In the genomic region with DNA sequence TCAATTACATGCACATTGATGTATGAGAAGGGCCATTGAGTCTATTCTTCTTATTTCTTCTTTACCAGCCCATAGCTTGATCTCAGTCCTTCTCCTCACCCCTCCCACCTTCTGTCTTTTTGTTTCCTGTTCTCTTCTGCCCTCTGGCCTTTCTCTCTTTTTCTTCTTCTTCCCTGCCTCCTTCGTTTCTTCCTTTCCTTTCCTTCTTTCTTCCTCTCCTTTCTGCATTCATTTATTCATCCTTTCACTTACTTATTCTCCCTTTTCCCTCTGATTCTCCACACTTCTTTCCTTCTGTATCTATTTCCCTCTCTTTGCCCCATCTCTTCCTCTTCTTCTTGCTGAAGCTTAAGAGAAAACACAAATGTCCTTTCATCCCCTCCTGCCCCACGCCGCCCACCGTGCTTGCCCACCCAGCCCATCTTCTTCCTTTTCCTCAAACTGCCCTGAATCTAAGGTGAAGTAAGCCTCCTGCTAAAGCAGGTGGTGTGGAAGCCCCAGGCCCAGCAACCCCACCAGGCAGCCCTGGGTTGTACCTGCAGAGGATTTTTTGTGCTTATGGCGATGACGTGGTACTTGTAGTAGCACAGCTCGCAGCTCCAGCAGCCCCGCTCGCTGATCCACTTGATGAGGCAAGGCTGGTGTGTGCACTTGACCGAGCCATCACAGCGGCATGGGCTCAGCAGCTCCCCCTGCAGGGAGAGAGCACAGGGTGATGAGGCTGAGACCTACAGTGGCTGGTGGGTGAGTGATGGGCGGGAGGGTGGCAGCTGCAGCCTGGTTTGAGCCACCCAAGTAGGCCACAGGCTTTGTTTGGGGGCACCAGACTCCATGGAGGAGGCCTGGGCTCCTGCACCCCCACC, we compare ENCODE assay signal across 8 cellular contexts.
DNase-seq lines count a peak whose midpoint lies in the region; ATAC-seq and TF ChIP-seq lines count a peak whose summit lies in the region.

No MANE protein-coding gene starts in this region.

- peak; percentile 84 for ATAC-seq in GM18867 (IDR thresholded peaks at IDR 0.05; ENCODE audit: unreplicated experiment)
- peak; percentile 58 for ATAC-seq in upper lobe of right lung

- TF ChIP-seq CTCF in A673 (conservative IDR thresholded peaks at IDR 0.05; ENCODE audit: low read depth, low read length): peak; percentile 80
- peak; percentile 51 for TF ChIP-seq CTCF in epithelial cell of proximal tubule (conservative IDR thresholded peaks at IDR 0.05; ENCODE audit: low read depth, low read length)
- peak; percentile 9 for TF ChIP-seq CTCF in upper lobe of right lung (IDR thresholded peaks at IDR 0.05)
- TF ChIP-seq CTCF in left ventricle myocardium inferior (IDR thresholded peaks at IDR 0.05; ENCODE audit: borderline replicate concordance): no peak

- no TSS peak for BruUV-seq in A673 (replicated peaks; lab: Mats Ljungman, UMichigan)

- H3K9me3 ChIP-seq in A673 (ENCODE audit: low read depth, low read length, poor library complexity, severe bottlenecking) (no peaks in the 10 kb centered on the region), MG63 (no peaks in the 10 kb centered on the region), upper lobe of right lung (no peaks in the 10 kb centered on the region), left ventricle myocardium inferior (replicated peaks) (no peaks in the 10 kb centered on the region)

- intact Hi-C loops in A673 (cut with micrococcal nuclease; ENCODE audit: unreplicated experiment): no loop called here
- intact Hi-C loops in upper lobe of right lung (cut with DNase I): no loop called here
- intact Hi-C loops in left ventricle myocardium inferior (cut with micrococcal nuclease): no loop called here

- H3K4me1 ChIP-seq in A673 (ENCODE audit: insufficient read depth, low read length, poor library complexity, severe bottlenecking) (peaks cover 3% of the 10 kb centered on the region), upper lobe of right lung (no peaks in the 10 kb centered on the region), left ventricle myocardium inferior (peaks cover 12% of the 10 kb centered on the region)

- POLR2A ChIA-PET in A673 (lab: Charles Lee; ENCODE audit: low non-redundant PET): no interaction called here

- CTCF ChIA-PET in A673 (lab: Charles Lee): interaction anchor here (0.6 to 1.7 kb wide), 3 partner anchors 11 to 24 kb away, joined by 3 to 9 read pairs (median 3); no protein-coding TSS in a partner anchor

- H3K27ac ChIP-seq in A673 (ENCODE audit: low read depth, low read length, poor library complexity, severe bottlenecking) (no peak overlapping the region), upper lobe of right lung (no peak overlapping the region), left ventricle myocardium inferior (replicated peaks) (no peak overlapping the region)

- DNase-seq in A673 (ENCODE audit: low spot score): peak; percentile 53
- peak; percentile 9 for DNase-seq in MG63
- no peak for DNase-seq in epithelial cell of proximal tubule (ENCODE audit: low read depth)
- no peak for DNase-seq in upper lobe of right lung
- DNase-seq in A172 (ENCODE audit: low spot score): no peak
- no peak for DNase-seq in NCI-H524 treated with DMSO at 0.1 percent for 48 hours (lab: John Stamatoyannopoulos, UW)
- DNase-seq in left ventricle myocardium inferior: no peak

- H3K27me3 ChIP-seq in A673 (replicated peaks; ENCODE audit: insufficient read depth, low read depth, low read length, poor library complexity) (no peaks in the 10 kb centered on the region), MG63 (no peaks in the 10 kb centered on the region), upper lobe of right lung (peaks cover 4% of the 10 kb centered on the region), left ventricle myocardium inferior (ENCODE audit: low read depth) (peaks cover 26% of the 10 kb centered on the region)

- no peak overlapping the region for H3K4me3 ChIP-seq in A673 (ENCODE audit: low read depth, low read length, poor library complexity, severe bottlenecking)
- no peak overlapping the region for H3K4me3 ChIP-seq in MG63
- no peak overlapping the region for H3K4me3 ChIP-seq in epithelial cell of proximal tubule (ENCODE audit: low read depth, low read length)
- no peak overlapping the region for H3K4me3 ChIP-seq in upper lobe of right lung
- H3K4me3 ChIP-seq in left ventricle myocardium inferior: no peak overlapping the region

- no peaks in the 10 kb centered on the region for H3K36me3 ChIP-seq in A673 (ENCODE audit: insufficient read depth, low read length, poor library complexity, severe bottlenecking)
- no peaks in the 10 kb centered on the region for H3K36me3 ChIP-seq in MG63
- H3K36me3 ChIP-seq in upper lobe of right lung: no peaks in the 10 kb centered on the region
- no peaks in the 10 kb centered on the region for H3K36me3 ChIP-seq in left ventricle myocardium inferior

Comparison
In these comparisons a context has a peak if more than half of its experiments do, and no peak if none do; other contexts are left out.
1. DNase-seq: peak in A673 (single experiment) and MG63 (single experiment); none in epithelial cell of proximal tubule (single experiment), upper lobe of right lung (single experiment), A172 (single experiment), NCI-H524 treated with DMSO at 0.1 percent for 48 hours (single experiment) and left ventricle myocardium inferior (single experiment).